In genomic region chr5:173196133-173196952, GRCh38 we compare ENCODE assay signal across 30 cellular contexts. TPM values are rescaled to one million over a fixed set of nuclear protein-coding genes. Genes with fewer than 3 reads are reported as not detected.
"Had no signal": no experiment of that assay in that cellular context is flagged by ENCODE, and none has a peak within 500 bp of the region (broad histone marks: within the 10 kb centered on the region; RNA-seq: fewer than 3 reads in every experiment).

No MANE protein-coding gene starts in this region.

- H3K36me3 ChIP-seq: brain microvascular endothelial cell, neutrophil, sigmoid colon, suprapubic skin, upper lobe of right lung had no signal

- H3K27me3 ChIP-seq: brain microvascular endothelial cell had no signal

- FAIRE-seq: astrocyte, small intestine had no signal

- H3K27ac ChIP-seq: brain microvascular endothelial cell, neutrophil, sigmoid colon, suprapubic skin, tibial artery, upper lobe of right lung had no signal

- ATAC-seq: esophagus mucosa; left lobe of liver; mucosa of descending colon; stimulated activated naive B cell treated with anti-CD40 and anti-IgM and Interleukin-4, amounts not matched to agents 10 μg/mL and 1 μg/mL and 100 μg/mL, for 72 hours; upper lobe of right lung; WTC11 had no signal

- H3K4me1 ChIP-seq: sigmoid colon, tibial artery, upper lobe of right lung had no signal

- DNase-seq: activated CD4-positive, alpha-beta memory T cell treated with anti-CD3 and anti-CD28 coated beads, Interleukin-2, amount 10 ng/mL, durations not matched to agents 7 days and 5 days; activated CD4-positive, alpha-beta T cell treated with anti-CD3 and anti-CD28 coated beads for 1 hour; activated CD4-positive, alpha-beta T cell treated with anti-CD3 and anti-CD28 coated beads, Interleukin-2, amount 10 ng/mL, durations not matched to agents 7 days and 5 days; activated CD8-positive, alpha-beta memory T cell treated with anti-CD3 and anti-CD28 coated beads, Interleukin-2, amount 50 U/mL, for 48 hours; activated gamma-delta T cell; activated naive CD4-positive, alpha-beta T cell treated with anti-CD3 and anti-CD28 coated beads, Interleukin-2, amount 10 ng/mL, durations not matched to agents 7 days and 5 days; activated naive CD8-positive, alpha-beta T cell treated with anti-CD3 and anti-CD28 coated beads, Interleukin-2, amount 10 ng/mL, durations not matched to agents 7 days and 5 days; activated T-cell treated with anti-CD3 and anti-CD28 coated beads, Interleukin-2, amount 50 U/mL, for 24 hours; brain microvascular endothelial cell; endodermal cell; foreskin fibroblast; head of caudate nucleus; mucosa of descending colon; sigmoid colon; small intestine; stimulated activated CD4-positive, alpha-beta T cell treated with anti-CD3 and anti-CD28 coated beads, Interleukin-4, amount 100 ng/mL, for 24 hours; stimulated activated naive B cell treated with anti-CD40 and anti-IgM and Interleukin-4, amounts not matched to agents 10 μg/mL and 1 μg/mL and 100 μg/mL, for 72 hours; tibial artery; upper lobe of right lung had no signal

- H3K9me3 ChIP-seq: neutrophil, suprapubic skin, upper lobe of right lung had no signal

- H3K4me3 ChIP-seq: mucosa of descending colon, sigmoid colon, suprapubic skin, tibial artery, upper lobe of right lung had no signal

RNA-seq across cellular contexts. Expression of gene NKX2-5, which starts 38.7 kb away (rescaled TPM):
- total RNA-seq: activated CD4-positive, alpha-beta memory T cell treated with anti-CD3 and anti-CD28 coated beads, Interleukin-2, amount 10 ng/mL, durations not matched to agents 7 days and 5 days; activated CD4-positive, alpha-beta T cell treated with anti-CD3 and anti-CD28 coated beads, Interleukin-2, amount 10 ng/mL, durations not matched to agents 7 days and 5 days; activated naive CD8-positive, alpha-beta T cell treated with anti-CD3 and anti-CD28 coated beads, Interleukin-2, amount 10 ng/mL, durations not matched to agents 7 days and 5 days; esophagus mucosa; kidney epithelial cell; left lobe of liver; lung microvascular endothelial cell; mesenteric fat pad; mucosa of descending colon; myocyte; posterior vena cava; sigmoid colon; suprapubic skin; upper lobe of right lung had no signal
